ENCODE assay signal across 9 cellular contexts in genomic region chr12:106605254-106605653, GRCh38. TPM values are rescaled to one million over a fixed set of nuclear protein-coding genes. Genes with fewer than 3 reads are reported as not detected.
"Had no signal": no experiment of that assay in that cellular context is flagged by ENCODE, and none has a peak within 500 bp of the region (broad histone marks: within the 10 kb centered on the region; RNA-seq: fewer than 3 reads in every experiment).

No MANE protein-coding gene starts in this region.

- DNase-seq: GDM1, GF-D8 had no signal

- H3K4me3 ChIP-seq: GM12878 had no signal

- ATAC-seq: GM12878 had no signal

- FAIRE-seq: G401.6, GM12878, GM12891, GM12892, GM18507, GM19239 had no signal

RNA-seq across cellular contexts. Expression of gene RFX4, which starts 22.4 kb away (rescaled TPM):
- total RNA-seq: G401, GM12878 had no signal
